20 cellular contexts compared by ENCODE assay signal in genomic region chr15:35038655-35039534, GRCh38. TPM values are rescaled to one million over a fixed set of nuclear protein-coding genes. Genes with fewer than 3 reads are reported as not detected.
A peak's percentile ranks its signal among the peaks of the same experiment; 100 is the strongest.
DNase-seq lines count a peak whose midpoint lies in the region; ATAC-seq, FAIRE-seq and TF ChIP-seq lines count a peak whose summit lies in the region.
"Had no signal": no experiment of that assay in that cellular context is flagged by ENCODE, and none has a peak within 500 bp of the region (broad histone marks: within the 10 kb centered on the region; RNA-seq: fewer than 3 reads in every experiment).

No MANE protein-coding gene starts in this region.

- no peaks in the 10 kb centered on the region for H4K20me1 ChIP-seq in PC-9 (ENCODE audit: insufficient read depth)

- H2BK12ac ChIP-seq in trophoblast cell (ENCODE audit: low read length) = no peak overlapping the region

- intact Hi-C loops in PC-9 (cut with micrococcal nuclease; ENCODE audit: unreplicated experiment) = no loop called here

- peaks cover 23% of the 10 kb centered on the region for H3F3A ChIP-seq in PC-9 (ENCODE audit: insufficient read depth, low read depth)

- no peak for FAIRE-seq in H54 (lab: Jason Lieb, UNC)

- POLR2A ChIA-PET in PC-9 (lab: Charles Lee; ENCODE audit: unreplicated experiment) = no interaction called here

- no peak overlapping the region for H4K8ac ChIP-seq in trophoblast cell (ENCODE audit: low read depth, low read length)

- no peak overlapping the region for H4K12ac ChIP-seq in trophoblast cell (ENCODE audit: low read depth, low read length)

- no peak overlapping the region for H3K4ac ChIP-seq in trophoblast cell (ENCODE audit: low read depth, low read length)

- H3K79me2 ChIP-seq in PC-9 (ENCODE audit: low read depth) = no peaks in the 10 kb centered on the region
- no peaks in the 10 kb centered on the region for H3K79me2 ChIP-seq in trophoblast cell (ENCODE audit: control insufficient read depth, insufficient read depth, low read length, poor library complexity)

- H3K4me3 ChIP-seq in PC-9 (peak overlapping the region; percentile 40; the same call in 1 of the 2 replicates), trophoblast cell (ENCODE audit: low read depth, low read length) (no peak overlapping the region)
- H3K4me3 ChIP-seq: heart left ventricle, left lung, Peyer's patch, sigmoid colon had no signal

- no peak for TF ChIP-seq POLR2A in H54 (IDR thresholded peaks at IDR 0.05; ENCODE audit: low read depth, low read length)

- no peaks in the 10 kb centered on the region for H3K27me3 ChIP-seq in PC-9 (ENCODE audit: insufficient read depth, low read depth)
- no peaks in the 10 kb centered on the region for H3K27me3 ChIP-seq in trophoblast cell (ENCODE audit: insufficient read depth, low read length)
- H3K27me3 ChIP-seq: heart left ventricle, left lung, Peyer's patch, sigmoid colon had no signal

- H3K9me2 ChIP-seq in PC-9 (ENCODE audit: insufficient read depth) = no peaks in the 10 kb centered on the region

- H3K79me1 ChIP-seq in trophoblast cell (ENCODE audit: low read length) = no peaks in the 10 kb centered on the region

- peak overlapping the region; percentile 87 for H3K27ac ChIP-seq in PC-9
- peak overlapping the region; percentile 31 for H3K27ac ChIP-seq in epithelial cell of prostate
- H3K27ac ChIP-seq in trophoblast cell (ENCODE audit: low read depth, low read length) = no peak overlapping the region
- H3K27ac ChIP-seq: heart left ventricle, Peyer's patch, sigmoid colon had no signal

- H2AFZ ChIP-seq in PC-9 (0 out of 2 replicates have a peak overlapping the region, but pooled peaks have one; percentile 58), trophoblast cell (ENCODE audit: insufficient read depth, low read length, poor library complexity) (no peak overlapping the region)

- H3K36me3 ChIP-seq in PC-9 (ENCODE audit: low read depth) (no peaks in the 10 kb centered on the region), trophoblast cell (ENCODE audit: control insufficient read depth in 1 of 2, insufficient read depth in 2 of 2, low read length in 2 of 2) (no peaks in the 10 kb centered on the region)
- H3K36me3 ChIP-seq: heart left ventricle, left lung, Peyer's patch, sigmoid colon had no signal

- no peak overlapping the region for H3K18ac ChIP-seq in trophoblast cell (ENCODE audit: low read length)

- no peak overlapping the region for H3K23ac ChIP-seq in trophoblast cell (ENCODE audit: low read length)

- no CpG with 5 or more reads among the region's 6 CpGs for WGBS in trophoblast cell (ENCODE audit: extremely low coverage, insufficient coverage, insufficient read length)

- no TSS peak for BruUV-seq in PC-9 (replicated peaks; lab: Mats Ljungman, UMichigan)

- H2BK120ac ChIP-seq in trophoblast cell (ENCODE audit: insufficient read depth, low read length, poor library complexity) = no peak overlapping the region

- H3K4me1 ChIP-seq in PC-9 (replicated peaks; ENCODE audit: insufficient read depth) = peaks cover 19% of the 10 kb centered on the region
- no peaks in the 10 kb centered on the region for H3K4me1 ChIP-seq in trophoblast cell (ENCODE audit: control insufficient read depth in 1 of 2, insufficient read depth in 2 of 2, low read length in 2 of 2)
- H3K4me1 ChIP-seq: heart left ventricle, Peyer's patch, sigmoid colon had no signal

- ATAC-seq in HG03439 (IDR thresholded peaks at IDR 0.05; ENCODE audit: unreplicated experiment) = no peak
- ATAC-seq: heart left ventricle; left lung; naive thymus-derived CD8-positive, alpha-beta T cell; stimulated activated naive CD8-positive, alpha-beta T cell treated with anti-CD3 and anti-CD28 coated beads, Interleukin-15, Interleukin-2, amounts not matched to agents 100 U/mL and 50 U/mL, for 24 hours had no signal

- no peaks in the 10 kb centered on the region for H3K9me3 ChIP-seq in PC-9 (ENCODE audit: insufficient read depth, low read depth)
- H3K9me3 ChIP-seq in trophoblast cell (ENCODE audit: insufficient read depth, low read depth, low read length) = no peaks in the 10 kb centered on the region
- H3K9me3 ChIP-seq: heart left ventricle, left lung, Peyer's patch, sigmoid colon had no signal

- H2BK5ac ChIP-seq in trophoblast cell (ENCODE audit: low read depth, low read length, poor library complexity) = no peak overlapping the region

- DNase-seq in GM03348 (ENCODE audit: low spot score) (peak; percentile 41), PC-9 (peak in 1 of 2 experiments; percentile 87), epithelial cell of prostate (ENCODE audit: low read depth, low spot score) (no peak), trophoblast cell (peak; percentile 38 to 99), H54 (ENCODE audit: insufficient read length, low spot score) (no peak), islet precursor cell (no peak)
- DNase-seq in stimulated activated CD4-positive, alpha-beta T cell treated with anti-CD3 and anti-CD28 coated beads, Interleukin-4, amount 100 ng/mL, for 24 hours = no peak
- DNase-seq: activated CD4-positive, alpha-beta T cell treated with anti-CD3 and anti-CD28 coated beads, Interleukin-2, amount 10 ng/mL, durations not matched to agents 24 days and 14 days; CD4-positive, alpha-beta memory T cell; effector CD4-positive, alpha-beta T cell; heart left ventricle; left lung; naive thymus-derived CD8-positive, alpha-beta T cell; Peyer's patch; sigmoid colon; stimulated activated naive CD8-positive, alpha-beta T cell treated with anti-CD3 and anti-CD28 coated beads, Interleukin-15, Interleukin-2, amounts not matched to agents 100 U/mL and 50 U/mL, for 24 hours had no signal

- H3K4me2 ChIP-seq in PC-9 = peak overlapping the region; percentile 77
- no peak overlapping the region for H3K4me2 ChIP-seq in trophoblast cell (ENCODE audit: low read length)

- H2AK5ac ChIP-seq in trophoblast cell (ENCODE audit: low read length) = no peak overlapping the region

- no peak overlapping the region for H4K91ac ChIP-seq in trophoblast cell (ENCODE audit: low read depth, low read length)

- H3K14ac ChIP-seq in trophoblast cell (ENCODE audit: low read length) = no peak overlapping the region

- no peak overlapping the region for H3K9ac ChIP-seq in trophoblast cell (ENCODE audit: low read length)

- TF ChIP-seq CTCF in PC-9 (conservative IDR thresholded peaks at IDR 0.05) = no peak

- CTCF ChIA-PET in PC-9 (lab: Charles Lee) = no interaction called here

RNA-seq across cellular contexts. Expression of gene NANOGP8, which starts 46.2 kb away (rescaled TPM):
- not detected in 2 replicates for total RNA-seq in PC-9 (2021)
- not detected in 2 replicates for polyA plus RNA-seq in trophoblast cell (2013)
- total RNA-seq: activated CD4-positive, alpha-beta T cell treated with anti-CD3 and anti-CD28 coated beads, Interleukin-2, amount 10 ng/mL, durations not matched to agents 24 days and 14 days; activated T-helper 1 cell treated with anti-CD3 and anti-CD28 coated beads, Interleukin-12 subunit alpha, Interleukin-12 subunit beta, Interleukin-2, Interleukin-4 antibody, amounts not matched to agents 30 ng/mL and 10 ng/mL and 1 ng/mL, durations not matched to agents 14 hours and 24 hours and 36 hours; CD4-positive, alpha-beta memory T cell; naive thymus-derived CD8-positive, alpha-beta T cell; NCI-H460; T-helper 1 cell treated with Interleukin-12 subunit alpha and Interleukin-12 subunit beta and Interleukin-4 antibody, amounts not matched to agents 30 ng/mL and 1 ng/mL, for 36 hours had no signal
- polyA plus RNA-seq: CD4-positive, alpha-beta memory T cell had no signal

RNA-seq across cellular contexts. Expression of gene ZNF770, which starts 50.8 kb away (rescaled TPM):
- total RNA-seq in PC-9 (2021) = 25.9 and 34.0 TPM in 2 replicates
- polyA plus RNA-seq in trophoblast cell (2013) = 17.7 and 19.3 TPM in 2 replicates

Comparison
In these comparisons a context has a peak if more than half of its experiments do, and no peak if none do; other contexts are left out.
1. DNase-seq: peak in GM03348 (single experiment) and trophoblast cell (2 of 2); none in epithelial cell of prostate (single experiment), H54 (single experiment), stimulated activated CD4-positive, alpha-beta T cell treated with anti-CD3 and anti-CD28 coated beads, Interleukin-4, amount 100 ng/mL, for 24 hours (single experiment) and islet precursor cell (single experiment).